1 cellular context compared by ENCODE assay signal in the genomic region with DNA sequence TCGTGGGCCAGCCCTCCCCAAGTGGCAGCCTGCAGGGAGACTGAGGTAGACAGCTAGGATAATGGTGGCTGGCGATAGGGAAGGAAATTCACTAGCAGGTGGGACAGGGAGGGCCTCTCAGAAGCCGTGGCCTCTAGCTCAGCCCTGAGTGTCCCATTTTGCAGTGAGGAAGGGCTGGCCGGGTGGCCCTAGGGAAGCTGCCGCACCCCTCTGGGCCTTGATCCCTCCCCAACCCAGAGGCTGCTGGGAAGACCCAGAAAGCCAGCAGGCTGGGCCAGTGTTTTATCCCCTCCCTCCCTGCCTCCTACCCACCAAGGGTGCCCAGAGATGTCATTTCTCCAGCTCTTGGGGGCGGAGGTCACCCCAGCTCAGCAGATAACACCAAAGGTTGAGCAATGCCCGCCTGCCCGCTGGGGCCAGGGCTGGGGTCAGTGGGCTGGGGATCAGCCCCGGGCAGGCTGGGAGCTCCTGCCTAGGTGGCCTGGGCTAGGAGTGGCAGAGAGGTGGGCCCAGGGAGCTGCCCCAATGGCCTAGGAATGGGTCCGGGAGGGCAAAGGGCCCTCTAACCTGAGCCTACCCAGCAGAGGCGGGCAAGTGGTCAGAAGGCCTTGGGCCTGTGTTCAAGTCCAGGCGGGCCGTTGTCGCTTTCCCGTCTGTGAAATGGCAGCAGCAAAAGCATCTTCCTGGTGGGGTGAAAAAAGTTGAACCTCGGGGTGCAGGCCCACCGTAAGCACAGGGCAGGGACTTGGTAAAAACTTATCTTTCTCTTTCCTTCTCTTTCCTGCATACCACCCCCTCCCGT.
TF ChIP-seq lines count a peak whose summit lies in the region.

No MANE protein-coding gene starts in this region.

TF ChIP-seq in HepG2, 621 proteins besides CTCF, POLR2A, EP300 and RAD21 (continued from another document and continues in another):
- TF ChIP-seq, protein P1, sequence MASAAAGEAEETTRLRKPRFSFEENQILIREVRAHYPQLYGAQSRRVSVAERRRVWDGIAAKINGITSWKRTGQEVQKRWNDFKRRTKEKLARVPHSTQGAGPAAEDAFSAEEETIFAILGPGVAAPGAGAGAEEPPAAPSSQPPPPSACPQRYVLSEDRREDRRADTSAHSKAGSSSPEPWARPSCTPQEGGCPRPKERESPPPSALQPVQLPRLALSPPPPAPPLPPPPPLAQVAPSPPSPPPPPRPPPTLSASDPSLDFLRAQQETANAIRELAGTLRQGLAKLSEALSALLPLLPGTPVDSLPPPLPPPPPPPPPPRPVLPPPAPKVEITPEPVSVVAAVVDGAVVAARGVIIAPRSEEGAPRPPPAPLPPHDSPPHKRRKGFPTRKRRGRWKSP (CRISPR knock-in tag; IDR thresholded peaks at IDR 0.05) = peak; percentile 36; the same call in 1 of the 2 replicates
- TF ChIP-seq ZNF20 (CRISPR knock-in tag; IDR thresholded peaks at IDR 0.05) = no peak
- peak; percentile 24 for TF ChIP-seq CCAR2 (optimal IDR thresholded peaks at IDR 0.05; ENCODE audit: low read depth, low read length)
- TF ChIP-seq, protein P2, sequence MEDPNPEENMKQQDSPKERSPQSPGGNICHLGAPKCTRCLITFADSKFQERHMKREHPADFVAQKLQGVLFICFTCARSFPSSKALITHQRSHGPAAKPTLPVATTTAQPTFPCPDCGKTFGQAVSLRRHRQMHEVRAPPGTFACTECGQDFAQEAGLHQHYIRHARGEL (CRISPR knock-in tag; IDR thresholded peaks at IDR 0.05) = 0 out of 2 replicates have a peak, but pooled peaks have one; percentile 25
- peak; percentile 98 for TF ChIP-seq HNF4A (CRISPR knock-in tag; IDR thresholded peaks at IDR 0.05)
- TF ChIP-seq, protein P3, sequence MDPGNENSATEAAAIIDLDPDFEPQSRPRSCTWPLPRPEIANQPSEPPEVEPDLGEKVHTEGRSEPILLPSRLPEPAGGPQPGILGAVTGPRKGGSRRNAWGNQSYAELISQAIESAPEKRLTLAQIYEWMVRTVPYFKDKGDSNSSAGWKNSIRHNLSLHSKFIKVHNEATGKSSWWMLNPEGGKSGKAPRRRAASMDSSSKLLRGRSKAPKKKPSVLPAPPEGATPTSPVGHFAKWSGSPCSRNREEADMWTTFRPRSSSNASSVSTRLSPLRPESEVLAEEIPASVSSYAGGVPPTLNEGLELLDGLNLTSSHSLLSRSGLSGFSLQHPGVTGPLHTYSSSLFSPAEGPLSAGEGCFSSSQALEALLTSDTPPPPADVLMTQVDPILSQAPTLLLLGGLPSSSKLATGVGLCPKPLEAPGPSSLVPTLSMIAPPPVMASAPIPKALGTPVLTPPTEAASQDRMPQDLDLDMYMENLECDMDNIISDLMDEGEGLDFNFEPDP (CRISPR knock-in tag; conservative IDR thresholded peaks at IDR 0.05) = 0 out of 2 replicates have a peak, but pooled peaks have one; percentile 89
- TF ChIP-seq, protein P4, sequence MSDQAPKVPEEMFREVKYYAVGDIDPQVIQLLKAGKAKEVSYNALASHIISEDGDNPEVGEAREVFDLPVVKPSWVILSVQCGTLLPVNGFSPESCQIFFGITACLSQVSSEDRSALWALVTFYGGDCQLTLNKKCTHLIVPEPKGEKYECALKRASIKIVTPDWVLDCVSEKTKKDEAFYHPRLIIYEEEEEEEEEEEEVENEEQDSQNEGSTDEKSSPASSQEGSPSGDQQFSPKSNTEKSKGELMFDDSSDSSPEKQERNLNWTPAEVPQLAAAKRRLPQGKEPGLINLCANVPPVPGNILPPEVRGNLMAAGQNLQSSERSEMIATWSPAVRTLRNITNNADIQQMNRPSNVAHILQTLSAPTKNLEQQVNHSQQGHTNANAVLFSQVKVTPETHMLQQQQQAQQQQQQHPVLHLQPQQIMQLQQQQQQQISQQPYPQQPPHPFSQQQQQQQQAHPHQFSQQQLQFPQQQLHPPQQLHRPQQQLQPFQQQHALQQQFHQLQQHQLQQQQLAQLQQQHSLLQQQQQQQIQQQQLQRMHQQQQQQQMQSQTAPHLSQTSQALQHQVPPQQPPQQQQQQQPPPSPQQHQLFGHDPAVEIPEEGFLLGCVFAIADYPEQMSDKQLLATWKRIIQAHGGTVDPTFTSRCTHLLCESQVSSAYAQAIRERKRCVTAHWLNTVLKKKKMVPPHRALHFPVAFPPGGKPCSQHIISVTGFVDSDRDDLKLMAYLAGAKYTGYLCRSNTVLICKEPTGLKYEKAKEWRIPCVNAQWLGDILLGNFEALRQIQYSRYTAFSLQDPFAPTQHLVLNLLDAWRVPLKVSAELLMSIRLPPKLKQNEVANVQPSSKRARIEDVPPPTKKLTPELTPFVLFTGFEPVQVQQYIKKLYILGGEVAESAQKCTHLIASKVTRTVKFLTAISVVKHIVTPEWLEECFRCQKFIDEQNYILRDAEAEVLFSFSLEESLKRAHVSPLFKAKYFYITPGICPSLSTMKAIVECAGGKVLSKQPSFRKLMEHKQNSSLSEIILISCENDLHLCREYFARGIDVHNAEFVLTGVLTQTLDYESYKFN (CRISPR knock-in tag; conservative IDR thresholded peaks at IDR 0.05) = peak; percentile 99
- peak; percentile 62; the same call in 1 of the 2 replicates for TF ChIP-seq RBAK (CRISPR knock-in tag; IDR thresholded peaks at IDR 0.05)
- TF ChIP-seq, protein P5, sequence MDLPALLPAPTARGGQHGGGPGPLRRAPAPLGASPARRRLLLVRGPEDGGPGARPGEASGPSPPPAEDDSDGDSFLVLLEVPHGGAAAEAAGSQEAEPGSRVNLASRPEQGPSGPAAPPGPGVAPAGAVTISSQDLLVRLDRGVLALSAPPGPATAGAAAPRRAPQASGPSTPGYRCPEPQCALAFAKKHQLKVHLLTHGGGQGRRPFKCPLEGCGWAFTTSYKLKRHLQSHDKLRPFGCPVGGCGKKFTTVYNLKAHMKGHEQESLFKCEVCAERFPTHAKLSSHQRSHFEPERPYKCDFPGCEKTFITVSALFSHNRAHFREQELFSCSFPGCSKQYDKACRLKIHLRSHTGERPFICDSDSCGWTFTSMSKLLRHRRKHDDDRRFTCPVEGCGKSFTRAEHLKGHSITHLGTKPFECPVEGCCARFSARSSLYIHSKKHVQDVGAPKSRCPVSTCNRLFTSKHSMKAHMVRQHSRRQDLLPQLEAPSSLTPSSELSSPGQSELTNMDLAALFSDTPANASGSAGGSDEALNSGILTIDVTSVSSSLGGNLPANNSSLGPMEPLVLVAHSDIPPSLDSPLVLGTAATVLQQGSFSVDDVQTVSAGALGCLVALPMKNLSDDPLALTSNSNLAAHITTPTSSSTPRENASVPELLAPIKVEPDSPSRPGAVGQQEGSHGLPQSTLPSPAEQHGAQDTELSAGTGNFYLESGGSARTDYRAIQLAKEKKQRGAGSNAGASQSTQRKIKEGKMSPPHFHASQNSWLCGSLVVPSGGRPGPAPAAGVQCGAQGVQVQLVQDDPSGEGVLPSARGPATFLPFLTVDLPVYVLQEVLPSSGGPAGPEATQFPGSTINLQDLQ (CRISPR knock-in tag; IDR thresholded peaks at IDR 0.05) = peak; percentile 74; the same call in 1 of the 2 replicates
- no peak; the same call in 1 of the 2 replicates for TF ChIP-seq ZNF737 (CRISPR knock-in tag; IDR thresholded peaks at IDR 0.05; ENCODE audit: borderline replicate concordance)
- no peak for TF ChIP-seq CREB1 (IDR thresholded peaks at IDR 0.05)
- no peak; the same call in 1 of the 2 replicates for TF ChIP-seq CREB1 (CRISPR knock-in tag; IDR thresholded peaks at IDR 0.05)
- no peak for TF ChIP-seq CENPX (CRISPR knock-in tag; IDR thresholded peaks at IDR 0.05)
- peak; percentile 99 for TF ChIP-seq ZBTB7B (CRISPR knock-in tag; IDR thresholded peaks at IDR 0.05)
- peak; percentile 97; the same call in 1 of the 2 replicates for TF ChIP-seq MIER3 (CRISPR knock-in tag; IDR thresholded peaks at IDR 0.05; ENCODE audit: borderline replicate concordance)
- no peak for TF ChIP-seq NONO (IDR thresholded peaks at IDR 0.05)
- peak; percentile 100 for TF ChIP-seq NONO (CRISPR knock-in tag; conservative IDR thresholded peaks at IDR 0.05)
- peak; percentile 95 for TF ChIP-seq NCOA1 (CRISPR knock-in tag; IDR thresholded peaks at IDR 0.05)
- TF ChIP-seq, protein P6, sequence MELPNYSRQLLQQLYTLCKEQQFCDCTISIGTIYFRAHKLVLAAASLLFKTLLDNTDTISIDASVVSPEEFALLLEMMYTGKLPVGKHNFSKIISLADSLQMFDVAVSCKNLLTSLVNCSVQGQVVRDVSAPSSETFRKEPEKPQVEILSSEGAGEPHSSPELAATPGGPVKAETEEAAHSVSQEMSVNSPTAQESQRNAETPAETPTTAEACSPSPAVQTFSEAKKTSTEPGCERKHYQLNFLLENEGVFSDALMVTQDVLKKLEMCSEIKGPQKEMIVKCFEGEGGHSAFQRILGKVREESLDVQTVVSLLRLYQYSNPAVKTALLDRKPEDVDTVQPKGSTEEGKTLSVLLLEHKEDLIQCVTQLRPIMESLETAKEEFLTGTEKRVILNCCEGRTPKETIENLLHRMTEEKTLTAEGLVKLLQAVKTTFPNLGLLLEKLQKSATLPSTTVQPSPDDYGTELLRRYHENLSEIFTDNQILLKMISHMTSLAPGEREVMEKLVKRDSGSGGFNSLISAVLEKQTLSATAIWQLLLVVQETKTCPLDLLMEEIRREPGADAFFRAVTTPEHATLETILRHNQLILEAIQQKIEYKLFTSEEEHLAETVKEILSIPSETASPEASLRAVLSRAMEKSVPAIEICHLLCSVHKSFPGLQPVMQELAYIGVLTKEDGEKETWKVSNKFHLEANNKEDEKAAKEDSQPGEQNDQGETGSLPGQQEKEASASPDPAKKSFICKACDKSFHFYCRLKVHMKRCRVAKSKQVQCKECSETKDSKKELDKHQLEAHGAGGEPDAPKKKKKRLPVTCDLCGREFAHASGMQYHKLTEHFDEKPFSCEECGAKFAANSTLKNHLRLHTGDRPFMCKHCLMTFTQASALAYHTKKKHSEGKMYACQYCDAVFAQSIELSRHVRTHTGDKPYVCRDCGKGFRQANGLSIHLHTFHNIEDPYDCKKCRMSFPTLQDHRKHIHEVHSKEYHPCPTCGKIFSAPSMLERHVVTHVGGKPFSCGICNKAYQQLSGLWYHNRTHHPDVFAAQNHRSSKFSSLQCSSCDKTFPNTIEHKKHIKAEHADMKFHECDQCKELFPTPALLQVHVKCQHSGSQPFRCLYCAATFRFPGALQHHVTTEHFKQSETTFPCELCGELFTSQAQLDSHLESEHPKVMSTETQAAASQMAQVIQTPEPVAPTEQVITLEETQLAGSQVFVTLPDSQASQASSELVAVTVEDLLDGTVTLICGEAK (IDR thresholded peaks at IDR 0.05) = no peak
- TF ChIP-seq, protein P6 (CRISPR knock-in tag; IDR thresholded peaks at IDR 0.05) = peak; percentile 23; the same call in 1 of the 2 replicates
- TF ChIP-seq TGIF2 (CRISPR knock-in tag; IDR thresholded peaks at IDR 0.05) = peak; percentile 99
- TF ChIP-seq, protein P7, sequence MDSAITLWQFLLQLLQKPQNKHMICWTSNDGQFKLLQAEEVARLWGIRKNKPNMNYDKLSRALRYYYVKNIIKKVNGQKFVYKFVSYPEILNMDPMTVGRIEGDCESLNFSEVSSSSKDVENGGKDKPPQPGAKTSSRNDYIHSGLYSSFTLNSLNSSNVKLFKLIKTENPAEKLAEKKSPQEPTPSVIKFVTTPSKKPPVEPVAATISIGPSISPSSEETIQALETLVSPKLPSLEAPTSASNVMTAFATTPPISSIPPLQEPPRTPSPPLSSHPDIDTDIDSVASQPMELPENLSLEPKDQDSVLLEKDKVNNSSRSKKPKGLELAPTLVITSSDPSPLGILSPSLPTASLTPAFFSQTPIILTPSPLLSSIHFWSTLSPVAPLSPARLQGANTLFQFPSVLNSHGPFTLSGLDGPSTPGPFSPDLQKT (CRISPR knock-in tag; IDR thresholded peaks at IDR 0.05; ENCODE audit: borderline replicate concordance) = no peak
- no peak for TF ChIP-seq ZNF577 (CRISPR knock-in tag; IDR thresholded peaks at IDR 0.05; ENCODE audit: borderline replicate concordance, low read depth)
- TF ChIP-seq BHLHE40 (IDR thresholded peaks at IDR 0.05; ENCODE audit: low read length) = peak; percentile 45; the same call in 1 of the 2 replicates
- peak; percentile 85; the same call in 1 of the 2 replicates for TF ChIP-seq ZSCAN29 (CRISPR knock-in tag; conservative IDR thresholded peaks at IDR 0.05)
- TF ChIP-seq ZNF792 (CRISPR knock-in tag; IDR thresholded peaks at IDR 0.05) = peak; percentile 89
- peak; percentile 8; the same call in 1 of the 2 replicates for TF ChIP-seq NAIF1 (CRISPR knock-in tag; IDR thresholded peaks at IDR 0.05; ENCODE audit: borderline replicate concordance)
- no peak; the same call in 1 of the 2 replicates for TF ChIP-seq BRD4 (CRISPR knock-in tag; IDR thresholded peaks at IDR 0.05)
- TF ChIP-seq ZNF350 (CRISPR knock-in tag; IDR thresholded peaks at IDR 0.05; ENCODE audit: borderline replicate concordance, low read depth) = peak; percentile 98
- TF ChIP-seq ISL2 (CRISPR knock-in tag; IDR thresholded peaks at IDR 0.05) = peak; percentile 96
- TF ChIP-seq, protein P8, sequence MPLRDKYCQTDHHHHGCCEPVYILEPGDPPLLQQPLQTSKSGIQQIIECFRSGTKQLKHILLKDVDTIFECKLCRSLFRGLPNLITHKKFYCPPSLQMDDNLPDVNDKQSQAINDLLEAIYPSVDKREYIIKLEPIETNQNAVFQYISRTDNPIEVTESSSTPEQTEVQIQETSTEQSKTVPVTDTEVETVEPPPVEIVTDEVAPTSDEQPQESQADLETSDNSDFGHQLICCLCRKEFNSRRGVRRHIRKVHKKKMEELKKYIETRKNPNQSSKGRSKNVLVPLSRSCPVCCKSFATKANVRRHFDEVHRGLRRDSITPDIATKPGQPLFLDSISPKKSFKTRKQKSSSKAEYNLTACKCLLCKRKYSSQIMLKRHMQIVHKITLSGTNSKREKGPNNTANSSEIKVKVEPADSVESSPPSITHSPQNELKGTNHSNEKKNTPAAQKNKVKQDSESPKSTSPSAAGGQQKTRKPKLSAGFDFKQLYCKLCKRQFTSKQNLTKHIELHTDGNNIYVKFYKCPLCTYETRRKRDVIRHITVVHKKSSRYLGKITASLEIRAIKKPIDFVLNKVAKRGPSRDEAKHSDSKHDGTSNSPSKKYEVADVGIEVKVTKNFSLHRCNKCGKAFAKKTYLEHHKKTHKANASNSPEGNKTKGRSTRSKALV (CRISPR knock-in tag; IDR thresholded peaks at IDR 0.05) = 0 out of 2 replicates have a peak, but pooled peaks have one; percentile 50
- TF ChIP-seq ZSCAN30 (CRISPR knock-in tag; IDR thresholded peaks at IDR 0.05) = no peak
